Comparison of ENCODE assay signal across 8 cellular contexts in the genomic region with DNA sequence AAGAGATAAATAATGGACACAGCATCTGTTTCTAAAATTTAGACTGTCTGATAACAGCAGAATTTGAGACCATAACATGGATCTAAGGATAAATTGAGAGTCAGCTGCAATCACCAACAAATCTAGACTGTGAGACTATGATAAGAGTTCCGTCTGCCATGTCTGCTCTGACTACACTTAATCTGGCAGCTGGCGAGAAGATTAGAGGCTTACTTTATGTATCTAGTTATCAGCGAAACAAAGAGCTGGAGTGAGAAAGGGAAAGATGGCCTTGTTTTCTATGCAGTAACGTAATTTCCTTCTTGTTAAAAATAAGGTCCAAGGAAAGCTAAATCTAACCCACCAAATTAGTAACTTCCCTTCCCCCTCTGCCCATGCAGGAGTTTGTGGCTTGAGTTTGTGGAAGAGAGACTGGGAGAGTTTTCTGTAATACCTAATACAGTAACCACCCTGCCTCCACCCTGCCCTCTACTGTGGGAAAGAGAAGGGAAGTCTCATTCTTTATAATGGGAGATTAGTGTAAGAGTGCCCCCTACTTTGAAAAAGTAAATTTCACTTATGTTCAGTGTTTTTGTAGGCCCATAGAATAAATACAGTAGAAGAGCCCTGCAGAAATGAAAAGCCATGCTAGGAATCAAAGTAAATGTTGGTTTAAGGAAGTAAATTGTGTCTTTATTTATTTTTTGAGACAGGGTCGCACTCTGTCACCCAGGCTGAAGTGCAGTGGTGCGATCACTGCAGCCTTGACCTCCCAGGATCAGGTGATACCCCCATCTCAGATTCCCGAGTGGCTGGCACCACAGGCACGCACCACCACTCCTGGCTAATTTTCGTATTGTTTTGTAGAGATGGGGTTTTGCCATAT. TPM values are rescaled to one million over a fixed set of nuclear protein-coding genes. Genes with fewer than 3 reads are reported as not detected.
A peak's percentile ranks its signal among the peaks of the same experiment; 100 is the strongest.
DNase-seq lines count a peak whose midpoint lies in the region; ATAC-seq, FAIRE-seq and TF ChIP-seq lines count a peak whose summit lies in the region.

No MANE protein-coding gene starts in this region.

- peak overlapping the region; percentile 53 for H3K9ac ChIP-seq in HepG2 (ENCODE audit: insufficient read depth, low read depth, low read length)

- peaks cover 69% of the 10 kb centered on the region for H4K20me1 ChIP-seq in HepG2 (ENCODE audit: insufficient read depth, low read length)

- H3K27ac Mint-ChIP-seq in activated naive CD8-positive, alpha-beta T cell treated with anti-CD3 and anti-CD28 coated beads, Interleukin-2, amount 10 ng/mL, durations not matched to agents 7 days and 5 days: no peak overlapping the region
- no peak overlapping the region for H3K27ac Mint-ChIP-seq in activated naive CD8-positive, alpha-beta T cell treated with anti-CD3 and anti-CD28 coated beads for 36 hours
- H3K27ac Mint-ChIP-seq in chondrocyte (ENCODE audit: unreplicated experiment): peak overlapping the region; percentile 51

- no peak overlapping the region for H3K4me3 Mint-ChIP-seq in activated naive CD8-positive, alpha-beta T cell treated with anti-CD3 and anti-CD28 coated beads, Interleukin-2, amount 10 ng/mL, durations not matched to agents 7 days and 5 days
- no peak overlapping the region for H3K4me3 Mint-ChIP-seq in activated naive CD8-positive, alpha-beta T cell treated with anti-CD3 and anti-CD28 coated beads for 36 hours
- H3K4me3 Mint-ChIP-seq in chondrocyte (ENCODE audit: unreplicated experiment): no peak overlapping the region

- H3K4me1 ChIP-seq in SJCRH30: peaks cover 16% of the 10 kb centered on the region
- peaks cover 100% of the 10 kb centered on the region for H3K4me1 ChIP-seq in HepG2 (ENCODE audit: insufficient read depth, low read length)
- H3K4me1 ChIP-seq in upper lobe of left lung: peaks cover 27 to 38% (median 31%) of the 10 kb centered on the region in 4 donors

- in situ Hi-C loops in HepG2 (cut with HindIII; ENCODE audit: extremely low pct_ligation_motif_present, low pct_unique_long_range_greater_than_20kb): loop anchor here (5.0 to 25.0 kb wide), 2 partner anchors 99 to 334 kb away; no protein-coding TSS in a partner anchor

- peaks cover 42% of the 10 kb centered on the region for H3K4me1 Mint-ChIP-seq in activated naive CD8-positive, alpha-beta T cell treated with anti-CD3 and anti-CD28 coated beads, Interleukin-2, amount 10 ng/mL, durations not matched to agents 7 days and 5 days
- H3K4me1 Mint-ChIP-seq in activated naive CD8-positive, alpha-beta T cell treated with anti-CD3 and anti-CD28 coated beads for 36 hours: peaks cover 62% of the 10 kb centered on the region
- H3K4me1 Mint-ChIP-seq in chondrocyte (ENCODE audit: low read depth): peaks cover 77% of the 10 kb centered on the region

- no peak for TF ChIP-seq POLR2A in HepG2 (IDR thresholded peaks at IDR 0.05; ENCODE audit: insufficient read depth in 1 of 2, low read depth in 2 of 2, low read length in 2 of 2)
- TF ChIP-seq POLR2A in upper lobe of left lung (IDR thresholded peaks at IDR 0.05): no peak

- POLR2A ChIA-PET in activated naive CD8-positive, alpha-beta T cell treated with anti-CD3 and anti-CD28 coated beads, Interleukin-2, amount 10 ng/mL, durations not matched to agents 7 days and 5 days (lab: Charles Lee): interaction anchor here (1.5 kb wide), 1 partner anchor 101 kb away, joined by 3 read pairs; no protein-coding TSS in a partner anchor
- POLR2A ChIA-PET in HepG2 (lab: Yijun Ruan, JAX): interaction anchor here (1.0 to 4.2 kb wide), 6 partner anchors 14 to 105 kb away, joined by 5 to 33 read pairs (median 15); no protein-coding TSS in a partner anchor

- peak; percentile 78 for TF ChIP-seq CTCF in chondrocyte (IDR thresholded peaks at IDR 0.05)
- peak; percentile 80 for TF ChIP-seq CTCF in HepG2 (CRISPR knock-in tag; IDR thresholded peaks at IDR 0.05)
- peak in 5 of 6 experiments; percentile 21 to 67 (median 26) for TF ChIP-seq CTCF in upper lobe of left lung (IDR thresholded peaks at IDR 0.05)

- ATAC-seq in activated naive CD8-positive, alpha-beta T cell treated with anti-CD3 and anti-CD28 coated beads, Interleukin-2, amount 10 ng/mL, durations not matched to agents 7 days and 5 days (ENCODE audit: low read depth): peak; percentile 91
- peak; percentile 71 for ATAC-seq in HG03354 (IDR thresholded peaks at IDR 0.05; ENCODE audit: poor library complexity, severe bottlenecking, unreplicated experiment)
- ATAC-seq in HepG2: peak; percentile 73
- ATAC-seq in upper lobe of left lung (ENCODE audit: low FRiP score in 2 of 2): peak; percentile 71 to 82
- no peak for ATAC-seq in HG03520 (IDR thresholded peaks at IDR 0.05; ENCODE audit: unreplicated experiment)

- no peaks in the 10 kb centered on the region for H3K9me3 ChIP-seq in SJCRH30 (replicated peaks)
- H3K9me3 ChIP-seq in HepG2 (ENCODE audit: low read length): no peaks in the 10 kb centered on the region
- H3K9me3 ChIP-seq in upper lobe of left lung: no peaks in the 10 kb centered on the region

- peak overlapping the region; percentile 67 for H3K4me2 ChIP-seq in HepG2 (ENCODE audit: low read depth, low read length)

- H3K36me3 Mint-ChIP-seq in activated naive CD8-positive, alpha-beta T cell treated with anti-CD3 and anti-CD28 coated beads, Interleukin-2, amount 10 ng/mL, durations not matched to agents 7 days and 5 days: peaks cover 6% of the 10 kb centered on the region
- peaks cover 18% of the 10 kb centered on the region for H3K36me3 Mint-ChIP-seq in activated naive CD8-positive, alpha-beta T cell treated with anti-CD3 and anti-CD28 coated beads for 36 hours
- H3K36me3 Mint-ChIP-seq in chondrocyte (ENCODE audit: low read depth): no peaks in the 10 kb centered on the region

- no peak overlapping the region for H2AFZ ChIP-seq in HepG2 (ENCODE audit: low read length)

- H3K27me3 Mint-ChIP-seq in activated naive CD8-positive, alpha-beta T cell treated with anti-CD3 and anti-CD28 coated beads, Interleukin-2, amount 10 ng/mL, durations not matched to agents 7 days and 5 days: no peaks in the 10 kb centered on the region
- no peaks in the 10 kb centered on the region for H3K27me3 Mint-ChIP-seq in activated naive CD8-positive, alpha-beta T cell treated with anti-CD3 and anti-CD28 coated beads for 36 hours
- no peaks in the 10 kb centered on the region for H3K27me3 Mint-ChIP-seq in chondrocyte (ENCODE audit: low read depth)

- BruUV-seq in HepG2 (replicated peaks; lab: Mats Ljungman, UMichigan): TSS peak; percentile 1

- TF ChIP-seq EP300 in HepG2 (IDR thresholded peaks at IDR 0.05; ENCODE audit: low read depth in 2 of 2, low read length in 2 of 2) (peak; percentile 62 to 87), HepG2 (CRISPR knock-in tag; IDR thresholded peaks at IDR 0.05; ENCODE audit: borderline replicate concordance) (no peak; the same call in 1 of the 2 replicates), upper lobe of left lung (IDR thresholded peaks at IDR 0.05) (no peak)

- peak overlapping the region; percentile 76 for H3K27ac ChIP-seq in SJCRH30
- H3K27ac ChIP-seq in HepG2 (ENCODE audit: extremely low read length, insufficient read depth, low read length): peak overlapping the region; percentile 78
- peak overlapping the region in 1 of 4 donors; percentile 18 for H3K27ac ChIP-seq in upper lobe of left lung

- peak; percentile 21 for FAIRE-seq in HepG2 (lab: Jason Lieb, UNC)

- CTCF ChIA-PET in HepG2 (lab: Yijun Ruan, JAX; ENCODE audit: low intra/inter-chr PET ratio, low total read pairs): interaction anchor here (0.8 to 2.4 kb wide), 4 partner anchors 16 to 110 kb away, joined by 3 to 39 read pairs (median 4); no protein-coding TSS in a partner anchor

- intact Hi-C loops in HepG2 (cut with micrococcal nuclease; ENCODE audit: unreplicated experiment): loop anchor here (1.0 to 5.0 kb wide), 3 partner anchors 100 to 344 kb away; no protein-coding TSS in a partner anchor

- peak overlapping the region; percentile 41 for H3K4me3 ChIP-seq in SJCRH30
- peak overlapping the region in 1 of 3 experiments; percentile 41; a peak in 1 of 6 replicates for H3K4me3 ChIP-seq in HepG2 (replicated peaks in 1 of 3; ENCODE audit: insufficient read depth in 1 of 3, low read depth in 2 of 3, low read length in 3 of 3)
- no peak overlapping the region for H3K4me3 ChIP-seq in upper lobe of left lung

- H3K36me3 ChIP-seq in SJCRH30 (0 out of 2 replicates have a peak, but pooled peaks cover 3% of the 10 kb centered on the region), HepG2 (replicated peaks in 1 of 2; ENCODE audit: control insufficient read depth in 1 of 2, insufficient read depth in 2 of 2, low read length in 2 of 2) (peaks cover 4 to 25% of the 10 kb centered on the region in 2 experiments), upper lobe of left lung (no peaks in the 10 kb centered on the region)

- H3K79me2 ChIP-seq in HepG2 (ENCODE audit: insufficient read depth, low read length): peaks cover 99% of the 10 kb centered on the region

- H3K9me3 Mint-ChIP-seq in activated naive CD8-positive, alpha-beta T cell treated with anti-CD3 and anti-CD28 coated beads, Interleukin-2, amount 10 ng/mL, durations not matched to agents 7 days and 5 days: no peaks in the 10 kb centered on the region
- peaks cover 2% of the 10 kb centered on the region for H3K9me3 Mint-ChIP-seq in activated naive CD8-positive, alpha-beta T cell treated with anti-CD3 and anti-CD28 coated beads for 36 hours
- no peaks in the 10 kb centered on the region for H3K9me3 Mint-ChIP-seq in chondrocyte (ENCODE audit: low read depth)

- H3K27me3 ChIP-seq in SJCRH30 (no peaks in the 10 kb centered on the region), HepG2 (ENCODE audit: control insufficient read depth in 1 of 2, insufficient read depth in 2 of 2, low read length in 2 of 2) (no peaks in the 10 kb centered on the region), upper lobe of left lung (no peaks in the 10 kb centered on the region)

- no peak for DNase-seq in activated naive CD8-positive, alpha-beta T cell treated with anti-CD3 and anti-CD28 coated beads, Interleukin-2, amount 10 ng/mL, durations not matched to agents 7 days and 5 days
- DNase-seq in activated naive CD8-positive, alpha-beta T cell treated with anti-CD3 and anti-CD28 coated beads for 36 hours: no peak
- DNase-seq in SJCRH30 (peak; percentile 85 to 92), chondrocyte (ENCODE audit: low spot score) (no peak), HepG2 (ENCODE audit: low spot score) (peak; percentile 83), upper lobe of left lung (peak in 1 of 2 donors; percentile 53)

- peak; percentile 85 for TF ChIP-seq RAD21 in HepG2 (CRISPR knock-in tag; IDR thresholded peaks at IDR 0.05)

- WGBS in HepG2 (ENCODE audit: low lambda C conversion rate): 43% methylated on average over 9 of the region's 9 CpGs
- 78 to 86% methylated on average over 9 of the region's 9 CpGs for WGBS in upper lobe of left lung, 2 donors

RNA-seq across cellular contexts. Expression of gene EML4, which starts 27.5 kb away (rescaled TPM):
- 100 to 1,000 TPM; 111 to 119 TPM for total RNA-seq in activated naive CD8-positive, alpha-beta T cell treated with anti-CD3 and anti-CD28 coated beads, Interleukin-2, amount 10 ng/mL, durations not matched to agents 7 days and 5 days
- total RNA-seq in activated naive CD8-positive, alpha-beta T cell treated with anti-CD3 and anti-CD28 coated beads for 36 hours: 10 to 100 TPM; 60.0 to 64.6 TPM
- 117 and 128 TPM in 2 replicates for total RNA-seq in SJCRH30 (2014; rRNA removed; shearing (Covaris generic))
- total RNA-seq in chondrocyte (49.5 to 50.0 TPM (median 49.9 TPM) in 3 replicates), HepG2 (2016; rRNA removed; fragmentation: Illumina TruSeq; extraction: Trizol) (243 and 362 TPM in 2 replicates), upper lobe of left lung (10 to 100 TPM; 42.7 to 96.9 (median 62.0) TPM)
- 33.1 and 38.2 TPM in 2 replicates for total RNA-seq in HepG2 (2016; cell fraction: cytosol; rRNA removed; fragmentation: Illumina TruSeq; extraction: Trizol; ENCODE audit: low read depth)
- total RNA-seq in HepG2 (2016; cell fraction: insoluble cytoplasmic fraction; rRNA removed; fragmentation: Illumina TruSeq; extraction: Trizol): 236 and 353 TPM in 2 replicates
- 84.2 and 89.8 TPM in 2 replicates for total RNA-seq in HepG2 (2016; cell fraction: membrane; rRNA removed; fragmentation: Illumina TruSeq; extraction: Trizol)
- total RNA-seq in HepG2 (2016; cell fraction: nucleus; rRNA removed; fragmentation: Illumina TruSeq; extraction: Trizol): 261 and 283 TPM in 2 replicates
- 355 and 476 TPM in 2 replicates for polyA plus RNA-seq in HepG2 (2011; rRNA removed)
- polyA plus RNA-seq in HepG2 (2011; cell fraction: cytosol; rRNA removed): 199 and 296 TPM in 2 replicates
- polyA plus RNA-seq in HepG2 (2011; cell fraction: nucleus; rRNA removed): 364 and 369 TPM in 2 replicates
- polyA plus RNA-seq in HepG2 (2012): 244 and 400 TPM in 2 replicates
- polyA plus RNA-seq in HepG2 (2016; cell fraction: cytosol; fragmentation: Illumina TruSeq; extraction: Trizol; ENCODE audit: low read depth): 6.9 and 8.0 TPM in 2 replicates
- 247 and 266 TPM in 2 replicates for polyA plus RNA-seq in HepG2 (2016; cell fraction: insoluble cytoplasmic fraction; fragmentation: Illumina TruSeq; extraction: Trizol; ENCODE audit: low read depth)
- 32.1 and 33.7 TPM in 2 replicates for polyA plus RNA-seq in HepG2 (2016; cell fraction: membrane; fragmentation: Illumina TruSeq; extraction: Trizol; ENCODE audit: low read depth)
- 219 and 231 TPM in 2 replicates for polyA plus RNA-seq in HepG2 (2016; cell fraction: nucleus; fragmentation: Illumina TruSeq; extraction: Trizol; ENCODE audit: insufficient read depth, low read depth)
- polyA minus RNA-seq in HepG2 (2011; rRNA and poly(A)+ RNA removed; ENCODE audit: low replicate concordance): 36.9 and 556 TPM in 2 replicates
- 400 and 421 TPM in 2 replicates for polyA minus RNA-seq in HepG2 (2011; cell fraction: cytosol; rRNA and poly(A)+ RNA removed)
- 1,279 and 1,350 TPM in 2 replicates for polyA minus RNA-seq in HepG2 (2011; cell fraction: nucleus; rRNA and poly(A)+ RNA removed)

Comparison
In these comparisons a context has a peak if more than half of its experiments do, and no peak if none do; other contexts are left out.
1. DNase-seq: peak in SJCRH30 (2 of 2) and HepG2 (single experiment); none in activated naive CD8-positive, alpha-beta T cell treated with anti-CD3 and anti-CD28 coated beads, Interleukin-2, amount 10 ng/mL, durations not matched to agents 7 days and 5 days (single experiment), activated naive CD8-positive, alpha-beta T cell treated with anti-CD3 and anti-CD28 coated beads for 36 hours (single experiment) and chondrocyte (single experiment).
2. CTCF ChIP-seq: peak in every context shown above with its lines; median percentile 80 in HepG2; 78 in chondrocyte; 26 in upper lobe of left lung.